Comparison of ENCODE assay signal across 8 cellular contexts in the genomic region with DNA sequence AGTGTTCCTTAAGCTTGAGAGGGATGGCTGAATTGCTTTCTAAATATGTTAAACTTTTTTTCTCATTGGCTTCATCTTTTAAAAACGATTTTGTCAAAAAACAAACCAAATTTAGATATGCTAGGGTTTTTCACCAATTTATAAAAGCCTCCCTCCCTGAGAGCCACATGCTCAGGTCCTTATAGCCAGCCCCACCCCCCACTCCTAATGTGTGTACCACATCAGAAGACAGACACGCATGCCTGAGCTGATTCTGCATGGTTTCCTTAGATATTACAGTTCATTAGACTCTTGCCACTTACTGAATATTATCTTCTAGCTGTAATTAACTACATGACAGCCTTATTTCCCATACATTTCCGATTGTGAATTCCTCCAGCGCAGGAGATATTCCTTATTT. TPM values are rescaled to one million over a fixed set of nuclear protein-coding genes. Genes with fewer than 3 reads are reported as not detected.
DNase-seq lines count a peak whose midpoint lies in the region; ATAC-seq and TF ChIP-seq lines count a peak whose summit lies in the region.

No MANE protein-coding gene starts in this region.

- ATAC-seq in T-helper 17 cell = peak; percentile 18
- ATAC-seq in naive B cell (ENCODE audit: low read depth in 2 of 2) = no peak
- no peak for ATAC-seq in HG03457 (IDR thresholded peaks at IDR 0.05; ENCODE audit: unreplicated experiment)

- TF ChIP-seq CTCF in chondrocyte (IDR thresholded peaks at IDR 0.05) = no peak
- no peak for TF ChIP-seq CTCF in tibial artery (IDR thresholded peaks at IDR 0.05)

- peaks cover 0 to 63% (median 39%) of the 10 kb centered on the region in 4 donors for H3K4me1 ChIP-seq in tibial artery

- intact Hi-C loops in tibial artery (cut with DNase I; ENCODE audit: low total_unique reads) = no loop called here

- H3K36me3 ChIP-seq in tibial artery = no peaks in the 10 kb centered on the region

- H3K27me3 Mint-ChIP-seq in T-helper 17 cell (no peaks in the 10 kb centered on the region), chondrocyte (ENCODE audit: low read depth) (no peaks in the 10 kb centered on the region), naive B cell (no peaks in the 10 kb centered on the region)

- no peaks in the 10 kb centered on the region for H3K9me3 Mint-ChIP-seq in chondrocyte (ENCODE audit: low read depth)
- no peaks in the 10 kb centered on the region for H3K9me3 Mint-ChIP-seq in naive B cell

- H3K36me3 Mint-ChIP-seq in T-helper 17 cell (ENCODE audit: low read depth) (no peaks in the 10 kb centered on the region), chondrocyte (ENCODE audit: low read depth) (no peaks in the 10 kb centered on the region), naive B cell (no peaks in the 10 kb centered on the region)

- H3K4me1 Mint-ChIP-seq in T-helper 17 cell (peaks cover 54% of the 10 kb centered on the region), chondrocyte (ENCODE audit: low read depth) (peaks cover 64% of the 10 kb centered on the region), naive B cell (peaks cover 52 to 60% (median 53%) of the 10 kb centered on the region in 3 donors)

- H3K9me3 ChIP-seq in T-helper 17 cell (ENCODE audit: control insufficient read depth, low read length, poor library complexity, severe bottlenecking) = peaks cover 3% of the 10 kb centered on the region
- H3K9me3 ChIP-seq in tibial artery = no peaks in the 10 kb centered on the region

- H3K4me3 Mint-ChIP-seq in T-helper 17 cell (peak overlapping the region; percentile 98), chondrocyte (ENCODE audit: unreplicated experiment) (peak overlapping the region; percentile 75), naive B cell (peak overlapping the region; percentile 61 to 93 (median 88))

- H3K27ac ChIP-seq in tibial artery = peak overlapping the region; percentile 92 to 98

- H3K4me3 ChIP-seq in tibial artery = peak overlapping the region; percentile 69 to 93

- peak; percentile 61 for DNase-seq in NK-92 treated with Interleukin-12 subunit alpha and Interleukin-12 subunit beta, amount 100 ng/mL, for 24 hours (lab: John Stamatoyannopoulos, UW)
- DNase-seq in NK-92 (lab: John Stamatoyannopoulos, UW; ENCODE audit: unreplicated experiment) (no peak), T-helper 17 cell (peak; percentile 14 to 17 (median 16)), chondrocyte (ENCODE audit: low spot score) (no peak), naive B cell (no peak), tibial artery (no peak), NCI-H526 treated with DMSO at 0.1 percent for 48 hours (lab: John Stamatoyannopoulos, UW) (no peak)

- H3K27me3 ChIP-seq in tibial artery = no peaks in the 10 kb centered on the region

- H3K27ac Mint-ChIP-seq in T-helper 17 cell = peak overlapping the region; percentile 92
- peak overlapping the region; percentile 89 for H3K27ac Mint-ChIP-seq in chondrocyte (ENCODE audit: unreplicated experiment)
- peak overlapping the region in 3 of 6 donors; percentile 3 to 88 (median 87) for H3K27ac Mint-ChIP-seq in naive B cell

RNA-seq across cellular contexts. Expression of a gene that starts 2.0 kb away (rescaled TPM):
- total RNA-seq in T-helper 17 cell (10 to 100 TPM; 39.7 to 41.4 TPM), chondrocyte (34.7 to 41.1 TPM (median 39.7 TPM) in 3 replicates)
- 10 to 100 TPM; 41.3 to 58.9 (median 46.3) TPM for polyA plus RNA-seq in naive B cell (ENCODE audit: low read depth in 6 of 6)

Comparison
In these comparisons a context has a peak if more than half of its experiments do, and no peak if none do; other contexts are left out.
1. DNase-seq: peak in NK-92 treated with Interleukin-12 subunit alpha and Interleukin-12 subunit beta, amount 100 ng/mL, for 24 hours (single experiment) and T-helper 17 cell (3 of 3); none in NK-92 (single experiment), chondrocyte (single experiment), naive B cell (single experiment), tibial artery (0 of 2) and NCI-H526 treated with DMSO at 0.1 percent for 48 hours (single experiment).
2. Peak in every context shown above with its lines, with median percentiles within 50 percentile points of each other: H3K4me3 Mint-ChIP-seq.